Comparison of ENCODE assay signal across 11 cellular contexts in genomic region chr17:46832945-46833839, GRCh38. TPM values are rescaled to one million over a fixed set of nuclear protein-coding genes. Genes with fewer than 3 reads are reported as not detected.
DNase-seq lines count a peak whose midpoint lies in the region; ATAC-seq and TF ChIP-seq lines count a peak whose summit lies in the region.
"Had no signal": no experiment of that assay in that cellular context is flagged by ENCODE, and none has a peak within 500 bp of the region (broad histone marks: within the 10 kb centered on the region; RNA-seq: fewer than 3 reads in every experiment).

No MANE protein-coding gene starts in this region.

- no peaks in the 10 kb centered on the region for H3K9me3 ChIP-seq in T-helper 17 cell (ENCODE audit: control insufficient read depth, low read length, poor library complexity, severe bottlenecking)
- no peaks in the 10 kb centered on the region for H3K9me3 ChIP-seq in esophagus muscularis mucosa

- peak; percentile 70 for DNase-seq in GM03348 (ENCODE audit: low spot score)
- DNase-seq in RPMI7951 (ENCODE audit: low read depth), result peak; percentile 24
- DNase-seq in fibroblast of mammary gland (ENCODE audit: low read depth), result peak; percentile 88
- peak in 32 of 56 donors; percentile 4 to 70 (median 34) for DNase-seq in nucleus accumbens (lab: John Stamatoyannopoulos, UW)
- DNase-seq in NCI-H2171 treated with DMSO at 0.1 percent for 48 hours (lab: John Stamatoyannopoulos, UW), result no peak
- DNase-seq in T-helper 17 cell, result no peak
- no peak for DNase-seq in esophagus muscularis mucosa (ENCODE audit: extremely low spot score)

- intact Hi-C loops in esophagus muscularis mucosa (cut with DNase I), result no loop called here

- no peak for TF ChIP-seq EP300 in esophagus muscularis mucosa (IDR thresholded peaks at IDR 0.05)

- no peak for ATAC-seq in T-helper 17 cell
- no peak for ATAC-seq in HG02973 (IDR thresholded peaks at IDR 0.05; ENCODE audit: unreplicated experiment)

- WGBS in esophagus muscularis mucosa, result 73% methylated on average over 17 of the region's 17 CpGs

- H3K27me3 ChIP-seq in esophagus muscularis mucosa, result peaks cover 0 to 25% (median 0%) of the 10 kb centered on the region in 4 donors

- H3K27ac Mint-ChIP-seq in T-helper 17 cell, result no peak overlapping the region
- H3K27ac Mint-ChIP-seq: activated naive CD4-positive, alpha-beta T cell treated with anti-CD3 and anti-CD28 coated beads, Interleukin-2, amount 50 U/mL, for 24 hours had no signal

- H3K4me1 Mint-ChIP-seq in T-helper 17 cell, result peaks cover 9% of the 10 kb centered on the region

- no peak overlapping the region for H3K4me3 ChIP-seq in fibroblast of mammary gland (ENCODE audit: control insufficient read depth, low read depth, low read length)
- H3K4me3 ChIP-seq in esophagus muscularis mucosa, result no peak overlapping the region

- peaks cover 36% of the 10 kb centered on the region for H3K27me3 Mint-ChIP-seq in T-helper 17 cell

- no peak for TF ChIP-seq CTCF in fibroblast of mammary gland (conservative IDR thresholded peaks at IDR 0.05; ENCODE audit: control insufficient read depth, insufficient read depth, low read depth, low read length)
- no peak for TF ChIP-seq CTCF in esophagus muscularis mucosa (IDR thresholded peaks at IDR 0.05)

- H3K4me1 ChIP-seq in esophagus muscularis mucosa, result no peaks in the 10 kb centered on the region

- no peak for TF ChIP-seq POLR2A in esophagus muscularis mucosa (IDR thresholded peaks at IDR 0.05; ENCODE audit: low read depth)

- H3K36me3 Mint-ChIP-seq in T-helper 17 cell (ENCODE audit: low read depth), result peaks cover 2% of the 10 kb centered on the region
- H3K36me3 Mint-ChIP-seq: activated naive CD4-positive, alpha-beta T cell treated with anti-CD3 and anti-CD28 coated beads, Interleukin-2, amount 50 U/mL, for 24 hours had no signal

- H3K27ac ChIP-seq in esophagus muscularis mucosa (replicated peaks in 1 of 4), result no peak overlapping the region

- H3K4me3 Mint-ChIP-seq in T-helper 17 cell, result no peak overlapping the region
- H3K4me3 Mint-ChIP-seq: activated naive CD4-positive, alpha-beta T cell treated with anti-CD3 and anti-CD28 coated beads, Interleukin-2, amount 50 U/mL, for 24 hours had no signal

- no peaks in the 10 kb centered on the region for H3K36me3 ChIP-seq in esophagus muscularis mucosa

RNA-seq across cellular contexts. Expression of gene WNT3, which starts 14.7 kb away (rescaled TPM):
- 0.20 and 0.96 TPM in 2 replicates for total RNA-seq in RPMI7951 (2014; rRNA removed; shearing (Covaris generic))
- total RNA-seq in T-helper 17 cell (not detected), esophagus muscularis mucosa (1 to 10 TPM in 2 of 4 donors, under 1 TPM in 2; under 0.01 to 1.3 (median 1.1) TPM)
- total RNA-seq: T-helper 1 cell treated with Interleukin-12 subunit alpha and Interleukin-12 subunit beta and Interleukin-4 antibody, amounts not matched to agents 30 ng/mL and 1 ng/mL, for 36 hours had no signal

RNA-seq across cellular contexts. Expression of gene WNT9B, which starts 18.2 kb away (rescaled TPM):
- total RNA-seq in RPMI7951 (2014; rRNA removed; shearing (Covaris generic)), result not detected in 2 replicates
- not detected for total RNA-seq in T-helper 17 cell
- total RNA-seq in esophagus muscularis mucosa, result under 1 TPM in 3 of 4 donors, not detected in 1; 0.42 to 0.66 (median 0.65) TPM
- total RNA-seq: mononuclear cell; T-helper 1 cell treated with Interleukin-12 subunit alpha and Interleukin-12 subunit beta and Interleukin-4 antibody, amounts not matched to agents 30 ng/mL and 1 ng/mL, for 36 hours had no signal

Comparison
In these comparisons a context has a peak if more than half of its experiments do, and no peak if none do; other contexts are left out.
1. DNase-seq: peak in GM03348 (single experiment), RPMI7951 (single experiment), fibroblast of mammary gland (single experiment) and nucleus accumbens (32 of 56); none in NCI-H2171 treated with DMSO at 0.1 percent for 48 hours (single experiment), T-helper 17 cell (0 of 3) and esophagus muscularis mucosa (single experiment).